Comparison of ENCODE assay signal across 14 cellular contexts in the genomic region with DNA sequence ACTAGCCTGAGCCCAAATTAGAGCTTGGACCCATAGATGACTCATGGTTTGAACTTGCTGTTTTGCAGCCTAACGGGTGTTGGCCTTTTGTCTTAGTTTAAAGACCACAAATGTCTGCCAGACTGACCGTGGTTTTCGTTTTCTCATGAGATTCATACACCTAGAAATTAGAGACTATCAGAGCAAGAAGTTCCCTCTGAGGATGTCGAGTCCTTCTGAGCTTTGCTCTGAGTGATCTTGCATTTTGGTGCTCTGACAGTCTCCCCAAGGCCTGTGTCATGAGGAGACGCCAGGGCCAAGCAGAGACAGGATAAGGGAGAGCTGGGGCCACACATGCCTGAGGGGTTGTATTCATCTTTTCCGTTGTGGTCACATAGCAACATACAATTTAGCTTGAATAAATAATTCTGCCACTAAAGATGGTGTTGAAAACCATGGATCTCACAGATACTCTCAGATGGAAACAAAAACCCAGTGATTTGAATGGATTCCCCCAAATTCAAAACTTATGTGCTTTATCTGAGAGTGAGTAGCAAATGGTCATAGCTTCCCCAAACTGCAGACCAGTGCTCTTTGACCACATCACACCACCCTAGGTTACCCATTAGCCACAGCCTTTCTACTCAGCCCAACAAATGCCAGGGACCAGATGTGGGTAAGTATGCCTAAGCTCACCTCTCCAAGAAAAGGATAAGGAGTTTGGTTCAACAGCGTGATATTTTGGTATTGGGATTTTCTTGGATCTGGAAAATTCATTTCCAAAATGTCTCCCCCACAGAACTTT.
DNase-seq lines count a peak whose midpoint lies in the region; ATAC-seq and TF ChIP-seq lines count a peak whose summit lies in the region.
"Had no signal": no experiment of that assay in that cellular context is flagged by ENCODE, and none has a peak within 500 bp of the region (broad histone marks: within the 10 kb centered on the region; RNA-seq: fewer than 3 reads in every experiment).

No MANE protein-coding gene starts in this region.

- no peaks in the 10 kb centered on the region for H3K9me2 ChIP-seq in MM.1S (replicated peaks; ENCODE audit: insufficient read depth, low read length)

- H2AFZ ChIP-seq in mammary epithelial cell (ENCODE audit: low read depth, low read length) (no peak overlapping the region), osteoblast (ENCODE audit: low read length) (peak overlapping the region; percentile 76), MM.1S (ENCODE audit: low read length) (no peak overlapping the region)

- peak; percentile 62 for ATAC-seq in HG03354 (IDR thresholded peaks at IDR 0.05; ENCODE audit: poor library complexity, severe bottlenecking, unreplicated experiment)
- ATAC-seq: psoas muscle had no signal

- WGBS in mammary epithelial cell (ENCODE audit: low coverage, missing lambda C conversion rate), result 83% methylated on average over 7 of the region's 7 CpGs

- H3K4me3 ChIP-seq in GM12865 (ENCODE audit: low read depth, low read length), result no peak overlapping the region
- no peak overlapping the region for H3K4me3 ChIP-seq in mammary epithelial cell (replicated peaks in 1 of 3; ENCODE audit: insufficient read depth in 1 of 3, low read depth in 2 of 3, low read length in 3 of 3)
- H3K4me3 ChIP-seq in osteoblast (ENCODE audit: insufficient read depth, low read length), result no peak overlapping the region
- no peak overlapping the region for H3K4me3 ChIP-seq in MM.1S (ENCODE audit: low read length)
- H3K4me3 ChIP-seq: psoas muscle had no signal

- no peaks in the 10 kb centered on the region for H3K27me3 ChIP-seq in mammary epithelial cell (ENCODE audit: insufficient read depth, low read length)
- H3K27me3 ChIP-seq in osteoblast (ENCODE audit: insufficient read depth, low read length), result no peaks in the 10 kb centered on the region
- no peaks in the 10 kb centered on the region for H3K27me3 ChIP-seq in MM.1S (replicated peaks; ENCODE audit: insufficient read depth, low read length)

- no peak overlapping the region for H3K4me2 ChIP-seq in mammary epithelial cell (ENCODE audit: insufficient read depth, low read depth, low read length)
- peak overlapping the region; percentile 32 for H3K4me2 ChIP-seq in osteoblast (ENCODE audit: insufficient read depth, low read length)
- no peak overlapping the region for H3K4me2 ChIP-seq in MM.1S (ENCODE audit: low read depth, low read length)

- peak; percentile 73 for DNase-seq in GM12865 (ENCODE audit: low read depth)
- peak; percentile 76 for DNase-seq in mammary epithelial cell
- DNase-seq in osteoblast (ENCODE audit: insufficient read length, low spot score, missing footprints), result peak; percentile 62
- DNase-seq in MM.1S, result no peak
- DNase-seq in SKM-1 treated with dmso at 0.1 percent for 144 hours (lab: John Stamatoyannopoulos, UW; ENCODE audit: unreplicated experiment), result no peak
- no peak for DNase-seq in DMS53 treated with DMSO at 0.1 percent for 48 hours (lab: John Stamatoyannopoulos, UW; ENCODE audit: unreplicated experiment)
- DNase-seq in NCI-H1048 (lab: John Stamatoyannopoulos, UW), result no peak
- DNase-seq: activated CD4-positive, alpha-beta T cell treated with anti-CD3 and anti-CD28 coated beads for 4 hours; Caco-2; midbrain; NCI-H1417; NCI-H82; psoas muscle had no signal

- CTCF ChIA-PET in mammary epithelial cell (lab: Charles Lee; ENCODE audit: low non-redundant PET), result no interaction called here

- no TSS peak for BruUV-seq in mammary epithelial cell (replicated peaks; lab: Mats Ljungman, UMichigan)

- no peak for TF ChIP-seq CTCF in GM12865 (IDR thresholded peaks at IDR 0.05; ENCODE audit: insufficient read depth, low read depth, low read length, missing control alignments)
- no peak for TF ChIP-seq CTCF in mammary epithelial cell (conservative IDR thresholded peaks at IDR 0.05 in 1 of 2, IDR thresholded peaks at IDR 0.05 in 1 of 2; ENCODE audit: extremely low read depth in 1 of 2, insufficient read depth in 1 of 2, low read depth in 1 of 2, low read length in 2 of 2)
- no peak for TF ChIP-seq CTCF in osteoblast (IDR thresholded peaks at IDR 0.05; ENCODE audit: extremely low read depth, low read depth, low read length)
- no peak for TF ChIP-seq CTCF in MM.1S (IDR thresholded peaks at IDR 0.05; ENCODE audit: low read length)

- no peak overlapping the region for H3K27ac ChIP-seq in mammary epithelial cell (ENCODE audit: insufficient read depth, low read depth, low read length)
- H3K27ac ChIP-seq in osteoblast (ENCODE audit: low read depth, low read length), result peak overlapping the region; percentile 65
- no peak overlapping the region for H3K27ac ChIP-seq in MM.1S (ENCODE audit: low read length)
- H3K27ac ChIP-seq: psoas muscle had no signal

- H4K20me1 ChIP-seq in mammary epithelial cell (ENCODE audit: insufficient read depth, low read length), result no peaks in the 10 kb centered on the region
- H4K20me1 ChIP-seq in osteoblast (ENCODE audit: insufficient read depth, low read length), result no peaks in the 10 kb centered on the region
- H4K20me1 ChIP-seq in MM.1S (ENCODE audit: insufficient read depth, low read length), result no peaks in the 10 kb centered on the region

- dilution Hi-C loops in mammary epithelial cell (cut with HindIII; ENCODE audit: low sequenced_read_pairs), result no loop called here

- H3F3A ChIP-seq in MM.1S (ENCODE audit: insufficient read depth, low read length), result no peaks in the 10 kb centered on the region

- in situ Hi-C loops in mammary epithelial cell (cut with MboI; ENCODE audit: low sequenced_read_pairs in 2 of 2), result no loop called here

- H3K9ac ChIP-seq in mammary epithelial cell (ENCODE audit: insufficient read depth, low read length) (no peak overlapping the region), MM.1S (ENCODE audit: low read length) (no peak overlapping the region)

- H3K4me1 ChIP-seq in mammary epithelial cell (ENCODE audit: insufficient read depth, low read length) (peaks cover 7% of the 10 kb centered on the region), osteoblast (ENCODE audit: insufficient read depth, low read length) (peaks cover 14% of the 10 kb centered on the region), MM.1S (ENCODE audit: low read length) (peaks cover 20% of the 10 kb centered on the region)
- H3K4me1 ChIP-seq: Caco-2, psoas muscle had no signal

- H3K36me3 ChIP-seq in mammary epithelial cell (ENCODE audit: insufficient read depth, low read length) (no peaks in the 10 kb centered on the region), osteoblast (ENCODE audit: insufficient read depth, low read length) (no peaks in the 10 kb centered on the region), MM.1S (replicated peaks; ENCODE audit: insufficient read depth, low read length) (no peaks in the 10 kb centered on the region)

- intact Hi-C loops in mammary epithelial cell (cut with micrococcal nuclease), result no loop called here

- no peaks in the 10 kb centered on the region for H3K79me2 ChIP-seq in mammary epithelial cell (ENCODE audit: insufficient read depth, low read length)
- no peaks in the 10 kb centered on the region for H3K79me2 ChIP-seq in osteoblast (ENCODE audit: insufficient read depth, low read length)
- no peaks in the 10 kb centered on the region for H3K79me2 ChIP-seq in MM.1S (ENCODE audit: low read length)

- H3K9me3 ChIP-seq in mammary epithelial cell (replicated peaks; ENCODE audit: insufficient read depth, low read length), result no peaks in the 10 kb centered on the region
- no peaks in the 10 kb centered on the region for H3K9me3 ChIP-seq in osteoblast (ENCODE audit: low read depth, low read length)
- no peaks in the 10 kb centered on the region for H3K9me3 ChIP-seq in MM.1S (replicated peaks; ENCODE audit: insufficient read depth, low read length)
- H3K9me3 ChIP-seq: Caco-2, psoas muscle had no signal

Comparison
In these comparisons a context has a peak if more than half of its experiments do, and no peak if none do; other contexts are left out.
1. DNase-seq: peak in GM12865 (single experiment), mammary epithelial cell (single experiment) and osteoblast (single experiment); none in MM.1S (single experiment), SKM-1 treated with dmso at 0.1 percent for 144 hours (single experiment), DMS53 treated with DMSO at 0.1 percent for 48 hours (single experiment) and NCI-H1048 (single experiment).